In the genomic region with DNA sequence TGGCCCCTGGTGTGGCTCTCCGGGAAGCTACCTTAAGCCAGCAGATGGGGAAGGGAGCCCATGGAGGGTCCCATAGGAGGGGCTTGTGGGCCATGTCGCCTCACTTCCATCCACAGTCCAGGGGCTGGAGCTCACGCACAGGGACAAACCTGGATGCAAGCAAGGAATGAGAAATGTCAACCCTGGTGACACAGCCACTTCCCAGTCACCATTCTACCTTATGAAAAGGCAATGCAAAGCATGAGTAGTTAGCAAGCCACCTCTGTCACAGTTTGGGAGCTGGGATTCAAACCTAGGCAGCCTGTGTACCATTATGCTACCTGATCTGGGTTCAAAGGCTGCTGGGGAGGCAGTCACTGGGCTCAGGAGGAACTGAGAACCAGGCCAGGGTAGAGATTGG, we compare ENCODE assay signal across 6 cellular contexts.
"Had no signal": no experiment of that assay in that cellular context is flagged by ENCODE, and none has a peak within 500 bp of the region (broad histone marks: within the 10 kb centered on the region; RNA-seq: fewer than 3 reads in every experiment).

No MANE protein-coding gene starts in this region.

- H3K27ac Mint-ChIP-seq: GM23338, H9 had no signal

- H3K4me3 ChIP-seq: GM23338, K562 had no signal

- H3K4me3 Mint-ChIP-seq: GM23338, H9 had no signal

- H3K9me3 Mint-ChIP-seq: GM23338, H9 had no signal

- H3K4me1 Mint-ChIP-seq: GM23338 had no signal

- ATAC-seq: GM23338, K562 had no signal

- DNase-seq: H9, HCEC 1CT, IMR-90, KG1 had no signal
